29 cellular contexts compared by ENCODE assay signal in genomic region chr20:58911970-58912369, GRCh38. TPM values are rescaled to one million over a fixed set of nuclear protein-coding genes. Genes with fewer than 3 reads are reported as not detected.
DNase-seq lines count a peak whose midpoint lies in the region; ATAC-seq and FAIRE-seq lines count a peak whose summit lies in the region.
"Had no signal": no experiment of that assay in that cellular context is flagged by ENCODE, and none has a peak within 500 bp of the region (broad histone marks: within the 10 kb centered on the region; RNA-seq: fewer than 3 reads in every experiment).

No MANE protein-coding gene starts in this region.

- peak; percentile 77 for FAIRE-seq in HTR-8/SVneo (lab: Jason Lieb, UNC)
- FAIRE-seq: A204.1, H54, RCC 7860 had no signal

- no peaks in the 10 kb centered on the region for H3K27me3 Mint-ChIP-seq in activated naive CD8-positive, alpha-beta T cell treated with anti-CD3 and anti-CD28 coated beads for 36 hours
- H3K27me3 Mint-ChIP-seq in activated naive CD8-positive, alpha-beta T cell treated with anti-CD3 and anti-CD28 coated beads, Interleukin-2, amount 50 U/mL, for 24 hours = no peaks in the 10 kb centered on the region
- no peaks in the 10 kb centered on the region for H3K27me3 Mint-ChIP-seq in activated naive CD8-positive, alpha-beta T cell treated with anti-CD3 and anti-CD28 coated beads, Interleukin-2, amount 10 ng/mL, durations not matched to agents 7 days and 5 days
- H3K27me3 Mint-ChIP-seq in activated naive CD4-positive, alpha-beta T cell treated with anti-CD3 and anti-CD28 coated beads, Interleukin-2, amount 10 ng/mL, durations not matched to agents 7 days and 5 days = no peaks in the 10 kb centered on the region
- H3K27me3 Mint-ChIP-seq: naive B cell; stimulated activated memory B cell treated with anti-CD40 and anti-IgM and Interleukin-4, amounts not matched to agents 10 μg/mL and 1 μg/mL and 100 μg/mL, for 72 hours had no signal

- ATAC-seq in activated naive CD8-positive, alpha-beta T cell treated with anti-CD3 and anti-CD28 coated beads, Interleukin-2, amount 50 U/mL, for 24 hours = no peak
- ATAC-seq in activated naive CD8-positive, alpha-beta T cell treated with anti-CD3 and anti-CD28 coated beads, Interleukin-2, amount 10 ng/mL, durations not matched to agents 7 days and 5 days (ENCODE audit: low read depth) = no peak
- no peak for ATAC-seq in stimulated activated effector memory CD8-positive, alpha-beta T cell treated with anti-CD3 and anti-CD28 coated beads, Interleukin-12 subunit alpha, Interleukin-12 subunit beta, amount 100 ng/mL, for 72 hours
- ATAC-seq in HG03039 (IDR thresholded peaks at IDR 0.05; ENCODE audit: unreplicated experiment) = no peak
- ATAC-seq: stimulated activated memory B cell treated with anti-CD40 and anti-IgM and Interleukin-4, amounts not matched to agents 10 μg/mL and 1 μg/mL and 100 μg/mL, for 72 hours; upper lobe of right lung had no signal

- peaks cover 37% of the 10 kb centered on the region for H3K4me1 Mint-ChIP-seq in activated naive CD8-positive, alpha-beta T cell treated with anti-CD3 and anti-CD28 coated beads for 36 hours
- peaks cover 36% of the 10 kb centered on the region for H3K4me1 Mint-ChIP-seq in activated naive CD8-positive, alpha-beta T cell treated with anti-CD3 and anti-CD28 coated beads, Interleukin-2, amount 50 U/mL, for 24 hours
- peaks cover 33% of the 10 kb centered on the region for H3K4me1 Mint-ChIP-seq in activated naive CD8-positive, alpha-beta T cell treated with anti-CD3 and anti-CD28 coated beads, Interleukin-2, amount 10 ng/mL, durations not matched to agents 7 days and 5 days
- peaks cover 37% of the 10 kb centered on the region for H3K4me1 Mint-ChIP-seq in stimulated activated effector memory CD8-positive, alpha-beta T cell treated with anti-CD3 and anti-CD28 coated beads, Interleukin-12 subunit alpha, Interleukin-12 subunit beta, amount 100 ng/mL, for 72 hours
- peaks cover 54% of the 10 kb centered on the region for H3K4me1 Mint-ChIP-seq in activated naive CD4-positive, alpha-beta T cell treated with anti-CD3 and anti-CD28 coated beads, Interleukin-2, amount 10 ng/mL, durations not matched to agents 7 days and 5 days

- H3K27ac Mint-ChIP-seq in activated naive CD8-positive, alpha-beta T cell treated with anti-CD3 and anti-CD28 coated beads for 36 hours = peak overlapping the region; percentile 47
- no peak overlapping the region for H3K27ac Mint-ChIP-seq in activated naive CD8-positive, alpha-beta T cell treated with anti-CD3 and anti-CD28 coated beads, Interleukin-2, amount 50 U/mL, for 24 hours
- peak overlapping the region; percentile 48 for H3K27ac Mint-ChIP-seq in activated naive CD8-positive, alpha-beta T cell treated with anti-CD3 and anti-CD28 coated beads, Interleukin-2, amount 10 ng/mL, durations not matched to agents 7 days and 5 days
- peak overlapping the region; percentile 41 for H3K27ac Mint-ChIP-seq in stimulated activated effector memory CD8-positive, alpha-beta T cell treated with anti-CD3 and anti-CD28 coated beads, Interleukin-12 subunit alpha, Interleukin-12 subunit beta, amount 100 ng/mL, for 72 hours
- no peak overlapping the region for H3K27ac Mint-ChIP-seq in activated naive CD4-positive, alpha-beta T cell treated with anti-CD3 and anti-CD28 coated beads, Interleukin-2, amount 10 ng/mL, durations not matched to agents 7 days and 5 days
- H3K27ac Mint-ChIP-seq: mesothelial cell of epicardium; stimulated activated memory B cell treated with anti-CD40 and anti-IgM and Interleukin-4, amounts not matched to agents 10 μg/mL and 1 μg/mL and 100 μg/mL, for 72 hours had no signal

- no peak for DNase-seq in activated naive CD8-positive, alpha-beta T cell treated with anti-CD3 and anti-CD28 coated beads for 36 hours
- no peak for DNase-seq in activated naive CD8-positive, alpha-beta T cell treated with anti-CD3 and anti-CD28 coated beads, Interleukin-2, amount 50 U/mL, for 24 hours
- DNase-seq in HTR-8/SVneo (ENCODE audit: insufficient read length, low spot score) (no peak), NOMO-1 (lab: John Stamatoyannopoulos, UW; ENCODE audit: unreplicated experiment in 2 of 2) (no peak)
- no peak for DNase-seq in activated naive CD8-positive, alpha-beta T cell treated with anti-CD3 and anti-CD28 coated beads, Interleukin-2, amount 10 ng/mL, durations not matched to agents 7 days and 5 days
- no peak for DNase-seq in stimulated activated effector memory CD8-positive, alpha-beta T cell treated with anti-CD3 and anti-CD28 coated beads, Interleukin-12 subunit alpha, Interleukin-12 subunit beta, amount 100 ng/mL, for 72 hours (ENCODE audit: low spot score in 2 of 2)
- no peak for DNase-seq in activated naive CD4-positive, alpha-beta T cell treated with anti-CD3 and anti-CD28 coated beads, Interleukin-2, amount 10 ng/mL, durations not matched to agents 7 days and 5 days
- DNase-seq: activated gamma-delta T cell; activated T-cell treated with anti-CD3 and anti-CD28 coated beads, Interleukin-2, amount 50 U/mL, for 1 hour; brain microvascular endothelial cell; CD4-positive, alpha-beta memory T cell; EL; KBM-7; kidney glomerular epithelial cell; naive B cell; NCI-H1105; NCI-H187 treated with DMSO at 0.1 percent for 48 hours; NCI-H524; SJCRH30; stimulated activated CD4-positive, alpha-beta T cell treated with anti-CD3 and anti-CD28 coated beads, Interleukin-15, amount 100 ng/mL, for 24 hours; SW 1271; T-helper 9 cell; upper lobe of right lung had no signal

- H3K9me3 Mint-ChIP-seq in activated naive CD8-positive, alpha-beta T cell treated with anti-CD3 and anti-CD28 coated beads for 36 hours = no peaks in the 10 kb centered on the region
- no peaks in the 10 kb centered on the region for H3K9me3 Mint-ChIP-seq in activated naive CD8-positive, alpha-beta T cell treated with anti-CD3 and anti-CD28 coated beads, Interleukin-2, amount 50 U/mL, for 24 hours
- no peaks in the 10 kb centered on the region for H3K9me3 Mint-ChIP-seq in activated naive CD8-positive, alpha-beta T cell treated with anti-CD3 and anti-CD28 coated beads, Interleukin-2, amount 10 ng/mL, durations not matched to agents 7 days and 5 days
- H3K9me3 Mint-ChIP-seq in stimulated activated effector memory CD8-positive, alpha-beta T cell treated with anti-CD3 and anti-CD28 coated beads, Interleukin-12 subunit alpha, Interleukin-12 subunit beta, amount 100 ng/mL, for 72 hours = no peaks in the 10 kb centered on the region
- no peaks in the 10 kb centered on the region for H3K9me3 Mint-ChIP-seq in activated naive CD4-positive, alpha-beta T cell treated with anti-CD3 and anti-CD28 coated beads, Interleukin-2, amount 10 ng/mL, durations not matched to agents 7 days and 5 days
- H3K9me3 Mint-ChIP-seq: mesothelial cell of epicardium; stimulated activated memory B cell treated with anti-CD40 and anti-IgM and Interleukin-4, amounts not matched to agents 10 μg/mL and 1 μg/mL and 100 μg/mL, for 72 hours had no signal

- H3K36me3 Mint-ChIP-seq in activated naive CD8-positive, alpha-beta T cell treated with anti-CD3 and anti-CD28 coated beads for 36 hours = peaks cover 52% of the 10 kb centered on the region
- H3K36me3 Mint-ChIP-seq in activated naive CD8-positive, alpha-beta T cell treated with anti-CD3 and anti-CD28 coated beads, Interleukin-2, amount 50 U/mL, for 24 hours (ENCODE audit: low read depth) = peaks cover 46% of the 10 kb centered on the region
- H3K36me3 Mint-ChIP-seq in activated naive CD8-positive, alpha-beta T cell treated with anti-CD3 and anti-CD28 coated beads, Interleukin-2, amount 10 ng/mL, durations not matched to agents 7 days and 5 days = peaks cover 44% of the 10 kb centered on the region
- H3K36me3 Mint-ChIP-seq in stimulated activated effector memory CD8-positive, alpha-beta T cell treated with anti-CD3 and anti-CD28 coated beads, Interleukin-12 subunit alpha, Interleukin-12 subunit beta, amount 100 ng/mL, for 72 hours = peaks cover 52% of the 10 kb centered on the region
- H3K36me3 Mint-ChIP-seq in activated naive CD4-positive, alpha-beta T cell treated with anti-CD3 and anti-CD28 coated beads, Interleukin-2, amount 10 ng/mL, durations not matched to agents 7 days and 5 days = peaks cover 54% of the 10 kb centered on the region

- H3K4me3 Mint-ChIP-seq in activated naive CD8-positive, alpha-beta T cell treated with anti-CD3 and anti-CD28 coated beads for 36 hours = no peak overlapping the region
- no peak overlapping the region for H3K4me3 Mint-ChIP-seq in activated naive CD8-positive, alpha-beta T cell treated with anti-CD3 and anti-CD28 coated beads, Interleukin-2, amount 50 U/mL, for 24 hours
- H3K4me3 Mint-ChIP-seq in activated naive CD8-positive, alpha-beta T cell treated with anti-CD3 and anti-CD28 coated beads, Interleukin-2, amount 10 ng/mL, durations not matched to agents 7 days and 5 days = peak overlapping the region; percentile 8
- no peak overlapping the region for H3K4me3 Mint-ChIP-seq in stimulated activated effector memory CD8-positive, alpha-beta T cell treated with anti-CD3 and anti-CD28 coated beads, Interleukin-12 subunit alpha, Interleukin-12 subunit beta, amount 100 ng/mL, for 72 hours
- no peak overlapping the region for H3K4me3 Mint-ChIP-seq in activated naive CD4-positive, alpha-beta T cell treated with anti-CD3 and anti-CD28 coated beads, Interleukin-2, amount 10 ng/mL, durations not matched to agents 7 days and 5 days
- H3K4me3 Mint-ChIP-seq: CD4-positive, alpha-beta memory T cell; mesothelial cell of epicardium; stimulated activated memory B cell treated with anti-CD40 and anti-IgM and Interleukin-4, amounts not matched to agents 10 μg/mL and 1 μg/mL and 100 μg/mL, for 72 hours had no signal

- CTCF ChIA-PET in activated naive CD4-positive, alpha-beta T cell treated with anti-CD3 and anti-CD28 coated beads, Interleukin-2, amount 10 ng/mL, durations not matched to agents 7 days and 5 days (lab: Charles Lee) = interaction anchor here (0.7 kb wide), 1 partner anchor 25 kb away, joined by 3 read pairs; no protein-coding TSS in a partner anchor

- POLR2A ChIA-PET in activated naive CD8-positive, alpha-beta T cell treated with anti-CD3 and anti-CD28 coated beads, Interleukin-2, amount 10 ng/mL, durations not matched to agents 7 days and 5 days (lab: Charles Lee) = interaction anchor here (1.0 kb wide), 1 partner anchor 120 kb away, joined by 3 read pairs; the partner anchor contains the start of gene ATP5F1E

RNA-seq across cellular contexts. Expression of gene GNAS, which starts 59.5 kb away (rescaled TPM):
- 100 to 1,000 TPM; 779 to 785 TPM for total RNA-seq in activated naive CD8-positive, alpha-beta T cell treated with anti-CD3 and anti-CD28 coated beads for 36 hours
- total RNA-seq in activated naive CD8-positive, alpha-beta T cell treated with anti-CD3 and anti-CD28 coated beads, Interleukin-2, amount 10 ng/mL, durations not matched to agents 7 days and 5 days = 100 to 1,000 TPM; 912 to 979 TPM

Comparison
In these comparisons a context has a peak if more than half of its experiments do, and no peak if none do; other contexts are left out.
1. H3K27ac Mint-ChIP-seq: peak in activated naive CD8-positive, alpha-beta T cell treated with anti-CD3 and anti-CD28 coated beads for 36 hours (single experiment), activated naive CD8-positive, alpha-beta T cell treated with anti-CD3 and anti-CD28 coated beads, Interleukin-2, amount 10 ng/mL, durations not matched to agents 7 days and 5 days (single experiment) and stimulated activated effector memory CD8-positive, alpha-beta T cell treated with anti-CD3 and anti-CD28 coated beads, Interleukin-12 subunit alpha, Interleukin-12 subunit beta, amount 100 ng/mL, for 72 hours (single experiment); none in activated naive CD8-positive, alpha-beta T cell treated with anti-CD3 and anti-CD28 coated beads, Interleukin-2, amount 50 U/mL, for 24 hours (single experiment) and activated naive CD4-positive, alpha-beta T cell treated with anti-CD3 and anti-CD28 coated beads, Interleukin-2, amount 10 ng/mL, durations not matched to agents 7 days and 5 days (single experiment).